ENCODE assay signal across 8 cellular contexts in the genomic region with DNA sequence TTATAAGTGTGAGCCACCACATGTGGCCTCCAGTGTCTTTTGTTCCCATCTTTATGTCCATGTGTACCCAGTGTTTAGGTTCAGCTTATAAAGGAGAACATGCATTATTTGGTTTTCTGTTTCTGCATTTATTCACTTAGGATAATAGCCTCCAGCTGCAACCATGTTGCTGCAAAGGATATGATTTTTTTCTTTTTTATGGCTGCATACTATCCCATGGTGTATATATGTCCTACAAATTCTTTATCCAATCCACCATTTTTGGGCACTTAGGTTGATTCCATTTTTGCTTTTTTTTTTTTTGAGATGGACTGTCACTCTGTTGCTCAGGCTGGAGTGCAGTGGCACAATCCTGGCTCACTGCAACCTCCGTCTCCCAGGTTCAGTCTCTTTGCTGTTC.
"Had no signal": no experiment of that assay in that cellular context is flagged by ENCODE, and none has a peak within 500 bp of the region (broad histone marks: within the 10 kb centered on the region; RNA-seq: fewer than 3 reads in every experiment).

No MANE protein-coding gene starts in this region.

- DNase-seq: GDM1, GF-D8 had no signal

- ATAC-seq: GM12878 had no signal

- FAIRE-seq: G401.6, GM12878, GM12891, GM12892, GM18507, GM19239 had no signal

- H3K4me3 ChIP-seq: GM12878 had no signal
